In the genomic region with DNA sequence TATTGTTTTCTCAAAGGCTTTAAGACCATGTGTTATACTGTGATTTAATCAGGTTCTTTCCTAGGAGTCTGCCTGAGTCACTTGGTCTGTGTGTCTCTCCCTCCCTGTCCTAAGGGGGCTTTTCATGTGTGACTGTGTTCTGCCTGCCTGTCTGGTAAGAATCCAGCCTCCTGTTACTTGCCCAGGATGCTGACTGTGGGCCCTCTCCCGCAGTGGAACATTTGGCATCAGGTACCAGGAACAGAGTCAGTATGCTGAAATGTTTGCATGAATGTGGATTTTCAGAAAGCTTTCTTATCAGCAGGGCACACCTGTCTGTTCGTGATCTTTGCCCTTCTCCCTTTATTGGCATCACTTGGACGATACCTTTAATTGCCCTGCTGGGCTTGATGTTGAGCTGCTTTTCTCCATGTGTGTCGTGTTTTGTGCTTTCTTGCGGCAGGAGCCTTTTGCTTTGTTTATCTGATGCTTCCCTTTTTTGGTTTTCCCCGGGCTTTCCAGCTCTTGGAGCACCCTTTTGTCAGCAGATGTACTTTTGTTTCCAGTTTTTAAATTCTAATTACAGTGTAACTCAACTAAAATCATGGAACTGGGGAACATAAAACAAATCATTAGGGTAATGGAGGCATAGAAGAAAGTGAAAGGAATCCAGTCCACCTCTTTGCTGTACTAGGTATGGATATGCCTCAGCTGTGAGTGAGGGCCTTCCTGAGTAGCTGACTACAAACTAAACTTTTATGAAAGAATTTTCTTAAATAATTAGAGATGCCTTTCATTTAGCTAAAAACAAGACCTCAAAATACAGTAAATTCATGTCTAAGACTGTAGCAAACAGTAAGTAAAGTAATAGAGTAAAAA, we compare ENCODE assay signal across 9 cellular contexts.
DNase-seq lines count a peak whose midpoint lies in the region; ATAC-seq and TF ChIP-seq lines count a peak whose summit lies in the region.
"Had no signal": no experiment of that assay in that cellular context is flagged by ENCODE, and none has a peak within 500 bp of the region (broad histone marks: within the 10 kb centered on the region; RNA-seq: fewer than 3 reads in every experiment).

No MANE protein-coding gene starts in this region.

- no peaks in the 10 kb centered on the region for H3K9me3 ChIP-seq in endodermal cell (ENCODE audit: control insufficient read depth, low read length)
- H3K9me3 ChIP-seq: body of pancreas had no signal

- no peak overlapping the region for H3K27ac Mint-ChIP-seq in endodermal cell

- H3K27me3 Mint-ChIP-seq in endodermal cell (ENCODE audit: insufficient read depth) = no peaks in the 10 kb centered on the region

- H3K4me1 Mint-ChIP-seq in endodermal cell = peaks cover 5% of the 10 kb centered on the region

- no peak overlapping the region for H3K4me3 ChIP-seq in endodermal cell (ENCODE audit: low read length)
- H3K4me3 ChIP-seq: body of pancreas had no signal

- no peak overlapping the region for H3K4me3 Mint-ChIP-seq in endodermal cell

- TF ChIP-seq CTCF in endodermal cell (conservative IDR thresholded peaks at IDR 0.05) (no peak), omental fat pad (IDR thresholded peaks at IDR 0.05) (no peak), GM13977 (IDR thresholded peaks at IDR 0.05; ENCODE audit: extremely low read depth, insufficient read depth, missing control alignments) (no peak)

- peaks cover 2% of the 10 kb centered on the region for H3K4me1 ChIP-seq in endodermal cell (ENCODE audit: control insufficient read depth, insufficient read depth, low read length)

- H3K9ac ChIP-seq in endodermal cell (ENCODE audit: extremely low read depth, low read length, poor library complexity, severe bottlenecking) = no peak overlapping the region

- H3K27ac ChIP-seq in endodermal cell (ENCODE audit: low read depth, low read length) = peak overlapping the region; percentile 2

- peak; percentile 69 for ATAC-seq in omental fat pad (ENCODE audit: low FRiP score)
- ATAC-seq: body of pancreas had no signal

- in situ Hi-C loops in GM13977 (cut with MboI; ENCODE audit: low pct_unique_long_range_greater_than_20kb, low sequenced_read_pairs, unreplicated experiment) = no loop called here

- DNase-seq in ELR (ENCODE audit: low read depth) (peak; percentile 60), NCI-H446 treated with DMSO at 0.1 percent for 48 hours (lab: John Stamatoyannopoulos, UW) (peak; percentile 88), endodermal cell (no peak), omental fat pad (ENCODE audit: low spot score) (no peak), GM13977 (ENCODE audit: low spot score) (no peak), NAMALWA (ENCODE audit: low spot score) (no peak), GOT3 (lab: John Stamatoyannopoulos, UW) (no peak), NCI-H510A (lab: John Stamatoyannopoulos, UW) (no peak)

- H3K9me3 Mint-ChIP-seq in endodermal cell = no peaks in the 10 kb centered on the region

- peaks cover 10% of the 10 kb centered on the region for H3K36me3 Mint-ChIP-seq in endodermal cell (ENCODE audit: low read depth)

- no peaks in the 10 kb centered on the region for H3K27me3 ChIP-seq in endodermal cell (ENCODE audit: control insufficient read depth, insufficient read depth, low read length, poor library complexity, severe bottlenecking)
- H3K27me3 ChIP-seq: body of pancreas had no signal

- WGBS in endodermal cell (ENCODE audit: insufficient coverage in 1 of 2, insufficient read length in 1 of 2), 2 experiments = 90 to 95% methylated on average over 6 of the region's 6 CpGs

- no peaks in the 10 kb centered on the region for H3K36me3 ChIP-seq in endodermal cell (ENCODE audit: control insufficient read depth, insufficient read depth, low read length)

Comparison
In these comparisons a context has a peak if more than half of its experiments do, and no peak if none do; other contexts are left out.
1. DNase-seq: peak in ELR (single experiment) and NCI-H446 treated with DMSO at 0.1 percent for 48 hours (single experiment); none in endodermal cell (single experiment), omental fat pad (single experiment), GM13977 (single experiment), NAMALWA (single experiment), GOT3 (single experiment) and NCI-H510A (single experiment).